Comparison of ENCODE assay signal across 8 cellular contexts in the genomic region with DNA sequence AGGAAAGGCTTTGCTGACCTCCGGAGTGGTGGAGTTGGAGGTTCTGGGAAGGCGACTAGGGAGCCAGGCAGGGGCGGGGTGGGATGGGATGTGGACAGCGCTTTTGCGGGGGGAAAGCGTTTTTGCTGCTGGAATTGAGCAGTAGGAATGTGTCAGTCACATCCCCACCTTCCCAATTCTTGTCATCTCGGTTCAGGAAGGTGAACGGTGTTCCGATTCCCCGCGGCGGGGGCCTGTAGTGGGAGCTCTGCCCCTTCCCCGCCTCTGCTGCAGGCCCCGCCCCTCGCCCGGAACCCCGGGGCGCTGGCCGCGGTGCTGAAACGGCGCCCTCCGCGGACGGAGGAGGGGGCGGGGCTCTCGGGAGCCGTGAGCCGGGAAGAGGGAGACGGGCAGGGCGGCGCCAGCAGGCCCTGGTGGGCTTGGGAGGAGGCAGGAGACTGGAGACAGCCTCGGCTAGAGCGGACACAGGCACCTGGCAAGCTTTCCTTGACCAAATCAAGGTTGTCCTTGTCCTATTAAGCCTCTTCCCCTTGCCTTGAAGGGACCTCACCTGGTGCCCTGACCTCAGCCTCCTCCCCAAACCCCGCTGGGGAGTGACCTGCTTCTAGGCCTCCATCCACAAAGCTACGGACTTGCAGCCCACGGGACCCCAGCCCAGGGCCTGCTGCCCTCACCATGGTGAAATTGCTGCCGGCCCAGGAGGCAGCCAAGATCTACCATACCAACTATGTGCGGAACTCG. TPM values are rescaled to one million over a fixed set of nuclear protein-coding genes. Genes with fewer than 3 reads are reported as not detected.
DNase-seq lines count a peak whose midpoint lies in the region; ATAC-seq and TF ChIP-seq lines count a peak whose summit lies in the region.

A gene (plus strand): TSS at position 357 of the 741 bp plus-strand sequence. CDS start 319 bp downstream, at position 676.

- ATAC-seq in Right ventricle myocardium inferior (peak; percentile 76), psoas muscle (peak; percentile 46 to 88 (median 80))
- ATAC-seq in activated T-cell treated with anti-CD3 and anti-CD28 coated beads, Interleukin-2, amount 50 U/mL, for 4 hours: peak; percentile 82 to 83

- DNase-seq in Right ventricle myocardium inferior (ENCODE audit: missing footprints): no peak
- no peak for DNase-seq in right atrium auricular region (ENCODE audit: low spot score)
- DNase-seq in NCI-H526 treated with DMSO at 0.1 percent for 48 hours (lab: John Stamatoyannopoulos, UW): peak; percentile 83
- peak; percentile 23 for DNase-seq in activated T-cell treated with anti-CD3 and anti-CD28 coated beads, Interleukin-2, amount 50 U/mL, for 4 hours
- peak; percentile 89 for DNase-seq in germinal center (ENCODE audit: low spot score)
- peak; percentile 36 to 62 for DNase-seq in psoas muscle
- no peak for DNase-seq in dedifferentiated amniotic fluid mesenchymal stem cell (ENCODE audit: extremely low spot score)
- no peak for DNase-seq in effector memory CD4-positive, alpha-beta T cell

- H3K4me1 ChIP-seq in right atrium auricular region: peaks cover 0 to 6% of the 10 kb centered on the region in 2 donors
- no peaks in the 10 kb centered on the region for H3K4me1 ChIP-seq in psoas muscle
- peaks cover 3% of the 10 kb centered on the region for H3K4me1 ChIP-seq in effector memory CD4-positive, alpha-beta T cell (ENCODE audit: control insufficient read depth, insufficient read depth, low read length, poor library complexity, severe bottlenecking)

- H3K4me3 ChIP-seq in right atrium auricular region (peak within 1 kb of the TSS in 1 of 2 donors; percentile 24), psoas muscle (peak within 1 kb of the TSS; percentile 29)
- no peak within 1 kb of the TSS for H3K4me3 ChIP-seq in effector memory CD4-positive, alpha-beta T cell (ENCODE audit: insufficient read depth, low read depth, low read length, poor library complexity, severe bottlenecking)

- intact Hi-C loops in Right ventricle myocardium inferior (cut with DNase I): no loop called here
- intact Hi-C loops in psoas muscle (cut with DNase I): no loop called here

- H3K4me3 Mint-ChIP-seq in activated T-cell treated with anti-CD3 and anti-CD28 coated beads, Interleukin-2, amount 50 U/mL, for 4 hours: no peak within 1 kb of the TSS

- H3K9me3 ChIP-seq in right atrium auricular region (no peaks in the 10 kb centered on the region), psoas muscle (no peaks in the 10 kb centered on the region)
- no peaks in the 10 kb centered on the region for H3K9me3 ChIP-seq in effector memory CD4-positive, alpha-beta T cell (ENCODE audit: control insufficient read depth, low read length)

- H3K36me3 Mint-ChIP-seq in activated T-cell treated with anti-CD3 and anti-CD28 coated beads, Interleukin-2, amount 50 U/mL, for 4 hours (ENCODE audit: insufficient read depth): no peaks in the 10 kb centered on the region

- TF ChIP-seq CTCF in right atrium auricular region (IDR thresholded peaks at IDR 0.05) (no peak), psoas muscle (IDR thresholded peaks at IDR 0.05) (no peak)

- 11 to 15% (median 13%) methylated on average over 32 to 40 of the region's 40 CpGs for WGBS in psoas muscle, 3 donors

- no peaks in the 10 kb centered on the region for H3K9me3 Mint-ChIP-seq in activated T-cell treated with anti-CD3 and anti-CD28 coated beads, Interleukin-2, amount 50 U/mL, for 4 hours

- H3K27me3 ChIP-seq in right atrium auricular region: no peaks in the 10 kb centered on the region
- peaks cover 0 to 47% (median 10%) of the 10 kb centered on the region in 3 donors for H3K27me3 ChIP-seq in psoas muscle (ENCODE audit: insufficient read depth in 3 of 3, low read length in 2 of 3)
- H3K27me3 ChIP-seq in effector memory CD4-positive, alpha-beta T cell (replicated peaks; ENCODE audit: control insufficient read depth, insufficient read depth, low read length, poor library complexity, severe bottlenecking): peaks cover 8% of the 10 kb centered on the region

- H3K27ac ChIP-seq in right atrium auricular region (no peak within 1 kb of the TSS), psoas muscle (no peak within 1 kb of the TSS)
- no peak within 1 kb of the TSS for H3K27ac ChIP-seq in effector memory CD4-positive, alpha-beta T cell (ENCODE audit: insufficient read depth, low read length, poor library complexity, severe bottlenecking)

- H3K27me3 Mint-ChIP-seq in activated T-cell treated with anti-CD3 and anti-CD28 coated beads, Interleukin-2, amount 50 U/mL, for 4 hours (ENCODE audit: low read depth): peaks cover 32% of the 10 kb centered on the region

- peaks cover 3% of the 10 kb centered on the region for H3K4me1 Mint-ChIP-seq in activated T-cell treated with anti-CD3 and anti-CD28 coated beads, Interleukin-2, amount 50 U/mL, for 4 hours (ENCODE audit: low read depth)

- no peaks in the 10 kb centered on the region for H3K36me3 ChIP-seq in right atrium auricular region
- H3K36me3 ChIP-seq in psoas muscle (ENCODE audit: insufficient read depth in 1 of 2, low read depth in 1 of 2): no peaks in the 10 kb centered on the region
- no peaks in the 10 kb centered on the region for H3K36me3 ChIP-seq in effector memory CD4-positive, alpha-beta T cell (ENCODE audit: control insufficient read depth, insufficient read depth, low read length)

RNA-seq across cellular contexts. Expression of the gene that starts here (rescaled TPM):
- not detected for total RNA-seq in Right ventricle myocardium inferior
- total RNA-seq in right atrium auricular region: not detected
- not detected for total RNA-seq in activated T-cell treated with anti-CD3 and anti-CD28 coated beads, Interleukin-2, amount 50 U/mL, for 4 hours
- under 1 TPM in 1 of 4 donors, not detected in 3; 0.34 TPM for total RNA-seq in psoas muscle
- polyA plus RNA-seq in psoas muscle: under 1 TPM in 1 of 3 donors, not detected in 2; 0.10 TPM

Comparison
In these comparisons a context has a peak if more than half of its experiments do, and no peak if none do; other contexts are left out.
1. Peak in ATAC-seq in Right ventricle myocardium inferior; RNA of the gene not detected or under 1 TPM.
2. Peak in DNase-seq and ATAC-seq in activated T-cell treated with anti-CD3 and anti-CD28 coated beads, Interleukin-2, amount 50 U/mL, for 4 hours; RNA of the gene not detected or under 1 TPM.
3. Peak in DNase-seq, ATAC-seq and H3K4me3 ChIP-seq in psoas muscle; RNA of the gene not detected or under 1 TPM.
4. DNase-seq: peak in NCI-H526 treated with DMSO at 0.1 percent for 48 hours (single experiment) and germinal center (single experiment); none in Right ventricle myocardium inferior (single experiment), right atrium auricular region (single experiment), dedifferentiated amniotic fluid mesenchymal stem cell (single experiment) and effector memory CD4-positive, alpha-beta T cell (0 of 3).
5. Peak in every context shown above with its lines, with median percentiles within 50 percentile points of each other: ATAC-seq.